ENCODE assay signal across 8 cellular contexts in genomic region chr11:75668508-75669297, GRCh38. TPM values are rescaled to one million over a fixed set of nuclear protein-coding genes. Genes with fewer than 3 reads are reported as not detected.
DNase-seq lines count a peak whose midpoint lies in the region; ATAC-seq and TF ChIP-seq lines count a peak whose summit lies in the region.

MAP6 (minus strand) TSS chr11:75669038; CDS start chr11:75668369, 669 bp downstream.

- peak within 1 kb of the TSS; percentile 72 for H3K4me3 Mint-ChIP-seq in activated naive CD4-positive, alpha-beta T cell treated with anti-CD3 and anti-CD28 coated beads, Interleukin-2, amount 10 ng/mL, durations not matched to agents 7 days and 5 days
- peak within 1 kb of the TSS; percentile 80 for H3K4me3 Mint-ChIP-seq in osteocyte (ENCODE audit: unreplicated experiment)

- CTCF ChIA-PET in activated naive CD4-positive, alpha-beta T cell treated with anti-CD3 and anti-CD28 coated beads, Interleukin-2, amount 10 ng/mL, durations not matched to agents 7 days and 5 days (lab: Charles Lee) = no interaction called here

- ATAC-seq in Right ventricle myocardium superior (ENCODE audit: poor library complexity) = peak; percentile 58
- ATAC-seq in GM21825 (IDR thresholded peaks at IDR 0.05; ENCODE audit: unreplicated experiment) = no peak
- no peak for ATAC-seq in HG03469 (IDR thresholded peaks at IDR 0.05; ENCODE audit: unreplicated experiment)
- ATAC-seq in HG03135 (IDR thresholded peaks at IDR 0.05; ENCODE audit: unreplicated experiment) = no peak

- TF ChIP-seq CTCF in osteocyte (IDR thresholded peaks at IDR 0.05) = no peak

- intact Hi-C loops in Right ventricle myocardium superior (cut with DNase I) = loop anchor here (10.0 kb wide), 1 partner anchor 124 kb away; no protein-coding TSS in a partner anchor

- peaks cover 2% of the 10 kb centered on the region for H3K36me3 Mint-ChIP-seq in activated naive CD4-positive, alpha-beta T cell treated with anti-CD3 and anti-CD28 coated beads, Interleukin-2, amount 10 ng/mL, durations not matched to agents 7 days and 5 days
- peaks cover 2% of the 10 kb centered on the region for H3K36me3 Mint-ChIP-seq in osteocyte (ENCODE audit: unreplicated experiment)

- peak; percentile 66 for DNase-seq in ELF-1 (ENCODE audit: low read depth, low spot score)
- DNase-seq in NCI-H146 (lab: John Stamatoyannopoulos, UW) = peak; percentile 87
- DNase-seq in activated naive CD4-positive, alpha-beta T cell treated with anti-CD3 and anti-CD28 coated beads, Interleukin-2, amount 10 ng/mL, durations not matched to agents 7 days and 5 days = peak; percentile 54
- peak; percentile 50 for DNase-seq in Right ventricle myocardium superior
- DNase-seq in osteocyte (ENCODE audit: extremely low spot score, unreplicated experiment) = peak; percentile 83

- peaks cover 75% of the 10 kb centered on the region for H3K27me3 Mint-ChIP-seq in activated naive CD4-positive, alpha-beta T cell treated with anti-CD3 and anti-CD28 coated beads, Interleukin-2, amount 10 ng/mL, durations not matched to agents 7 days and 5 days
- H3K27me3 Mint-ChIP-seq in osteocyte (ENCODE audit: unreplicated experiment) = peaks cover 74% of the 10 kb centered on the region

- peaks cover 5% of the 10 kb centered on the region for H3K9me3 Mint-ChIP-seq in activated naive CD4-positive, alpha-beta T cell treated with anti-CD3 and anti-CD28 coated beads, Interleukin-2, amount 10 ng/mL, durations not matched to agents 7 days and 5 days
- no peaks in the 10 kb centered on the region for H3K9me3 Mint-ChIP-seq in osteocyte (ENCODE audit: unreplicated experiment)

- H3K4me1 Mint-ChIP-seq in activated naive CD4-positive, alpha-beta T cell treated with anti-CD3 and anti-CD28 coated beads, Interleukin-2, amount 10 ng/mL, durations not matched to agents 7 days and 5 days = peaks cover 24% of the 10 kb centered on the region
- peaks cover 9% of the 10 kb centered on the region for H3K4me1 Mint-ChIP-seq in osteocyte (ENCODE audit: unreplicated experiment)

- no peak within 1 kb of the TSS for H3K27ac Mint-ChIP-seq in activated naive CD4-positive, alpha-beta T cell treated with anti-CD3 and anti-CD28 coated beads, Interleukin-2, amount 10 ng/mL, durations not matched to agents 7 days and 5 days
- H3K27ac Mint-ChIP-seq in osteocyte (ENCODE audit: unreplicated experiment) = no peak within 1 kb of the TSS

RNA-seq across cellular contexts. Expression of gene MAP6, which starts in this region (rescaled TPM):
- 4.9 TPM for total RNA-seq in Right ventricle myocardium superior
- total RNA-seq in osteocyte = 2.3 and 3.0 TPM in 2 replicates
